In the genomic region with DNA sequence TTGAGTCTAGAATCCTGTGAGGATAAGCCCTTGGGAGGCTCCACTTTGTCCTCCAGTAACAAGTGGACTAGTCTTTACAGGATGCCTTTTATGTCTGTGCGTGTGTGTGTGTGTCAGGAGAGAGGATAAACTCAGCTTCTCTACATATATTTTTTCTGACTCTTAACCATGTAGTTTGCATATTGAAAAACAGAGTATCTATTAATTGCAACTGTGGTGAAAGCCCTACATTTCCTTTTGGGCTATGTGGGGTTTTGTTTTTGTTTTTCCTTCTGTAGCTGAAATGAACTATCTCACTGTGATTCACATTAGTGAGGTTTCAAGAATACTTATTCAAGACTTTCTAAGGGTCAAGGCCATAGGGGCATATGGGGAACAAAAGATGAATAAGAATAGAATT, we compare ENCODE assay signal across 1 cellular context.
TF ChIP-seq lines count a peak whose summit lies in the region.

No MANE protein-coding gene starts in this region.

TF ChIP-seq in WTC11, 78 proteins besides CTCF, POLR2A, EP300 and RAD21 (continued from another document):
- TF ChIP-seq AR (CRISPR knock-in tag; IDR thresholded peaks at IDR 0.05) (no peak), ESRRA (CRISPR knock-in tag; IDR thresholded peaks at IDR 0.05; ENCODE audit: borderline replicate concordance) (no peak), HMGA2 (CRISPR knock-in tag; IDR thresholded peaks at IDR 0.05) (no peak), ZBTB21 (CRISPR knock-in tag; IDR thresholded peaks at IDR 0.05; ENCODE audit: borderline replicate concordance) (no peak), FOXP4 (CRISPR knock-in tag; IDR thresholded peaks at IDR 0.05) (no peak)
- TF ChIP-seq, protein P1, sequence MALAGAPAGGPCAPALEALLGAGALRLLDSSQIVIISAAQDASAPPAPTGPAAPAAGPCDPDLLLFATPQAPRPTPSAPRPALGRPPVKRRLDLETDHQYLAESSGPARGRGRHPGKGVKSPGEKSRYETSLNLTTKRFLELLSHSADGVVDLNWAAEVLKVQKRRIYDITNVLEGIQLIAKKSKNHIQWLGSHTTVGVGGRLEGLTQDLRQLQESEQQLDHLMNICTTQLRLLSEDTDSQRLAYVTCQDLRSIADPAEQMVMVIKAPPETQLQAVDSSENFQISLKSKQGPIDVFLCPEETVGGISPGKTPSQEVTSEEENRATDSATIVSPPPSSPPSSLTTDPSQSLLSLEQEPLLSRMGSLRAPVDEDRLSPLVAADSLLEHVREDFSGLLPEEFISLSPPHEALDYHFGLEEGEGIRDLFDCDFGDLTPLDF (CRISPR knock-in tag; IDR thresholded peaks at IDR 0.05): no peak
- TF ChIP-seq, protein P2, sequence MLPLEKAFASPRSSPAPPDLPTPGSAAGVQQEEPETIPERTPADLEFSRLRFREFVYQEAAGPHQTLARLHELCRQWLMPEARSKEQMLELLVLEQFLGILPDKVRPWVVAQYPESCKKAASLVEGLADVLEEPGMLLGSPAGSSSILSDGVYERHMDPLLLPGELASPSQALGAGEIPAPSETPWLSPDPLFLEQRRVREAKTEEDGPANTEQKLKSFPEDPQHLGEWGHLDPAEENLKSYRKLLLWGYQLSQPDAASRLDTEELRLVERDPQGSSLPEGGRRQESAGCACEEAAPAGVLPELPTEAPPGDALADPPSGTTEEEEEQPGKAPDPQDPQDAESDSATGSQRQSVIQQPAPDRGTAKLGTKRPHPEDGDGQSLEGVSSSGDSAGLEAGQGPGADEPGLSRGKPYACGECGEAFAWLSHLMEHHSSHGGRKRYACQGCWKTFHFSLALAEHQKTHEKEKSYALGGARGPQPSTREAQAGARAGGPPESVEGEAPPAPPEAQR (CRISPR knock-in tag; IDR thresholded peaks at IDR 0.05): no peak
- TF ChIP-seq, protein P3, sequence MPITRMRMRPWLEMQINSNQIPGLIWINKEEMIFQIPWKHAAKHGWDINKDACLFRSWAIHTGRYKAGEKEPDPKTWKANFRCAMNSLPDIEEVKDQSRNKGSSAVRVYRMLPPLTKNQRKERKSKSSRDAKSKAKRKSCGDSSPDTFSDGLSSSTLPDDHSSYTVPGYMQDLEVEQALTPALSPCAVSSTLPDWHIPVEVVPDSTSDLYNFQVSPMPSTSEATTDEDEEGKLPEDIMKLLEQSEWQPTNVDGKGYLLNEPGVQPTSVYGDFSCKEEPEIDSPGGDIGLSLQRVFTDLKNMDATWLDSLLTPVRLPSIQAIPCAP (CRISPR knock-in tag; IDR thresholded peaks at IDR 0.05): no peak
TF ChIP-seq in WTC11: peak in this region for 0.
